Comparison of ENCODE assay signal across 16 cellular contexts in genomic region chr3:127911421-127911931, GRCh38. TPM values are rescaled to one million over a fixed set of nuclear protein-coding genes. Genes with fewer than 3 reads are reported as not detected.
A peak's percentile ranks its signal among the peaks of the same experiment; 100 is the strongest.
DNase-seq lines count a peak whose midpoint lies in the region; ATAC-seq and TF ChIP-seq lines count a peak whose summit lies in the region.
"Had no signal": no experiment of that assay in that cellular context is flagged by ENCODE, and none has a peak within 500 bp of the region (broad histone marks: within the 10 kb centered on the region; RNA-seq: fewer than 3 reads in every experiment).

No MANE protein-coding gene starts in this region.

- no peak for TF ChIP-seq CTCF in hepatocyte (IDR thresholded peaks at IDR 0.05; ENCODE audit: poor library complexity)
- TF ChIP-seq CTCF in sigmoid colon (IDR thresholded peaks at IDR 0.05): no peak
- TF ChIP-seq CTCF in HFFc6 (IDR thresholded peaks at IDR 0.05): no peak

- peak overlapping the region; percentile 71 for H3K27ac ChIP-seq in hepatocyte
- peak overlapping the region; percentile 11 to 65 (median 44) for H3K27ac ChIP-seq in sigmoid colon

- H3K4me3 Mint-ChIP-seq in HFFc6: no peak overlapping the region
- H3K4me3 Mint-ChIP-seq: activated CD4-positive, alpha-beta memory T cell treated with anti-CD3 and anti-CD28 coated beads for 36 hours; central memory CD8-positive, alpha-beta T cell had no signal

- ATAC-seq in HG02852 (IDR thresholded peaks at IDR 0.05; ENCODE audit: unreplicated experiment): no peak

- no peaks in the 10 kb centered on the region for H3K79me2 ChIP-seq in hepatocyte

- H3K4me1 ChIP-seq in hepatocyte (ENCODE audit: insufficient read depth) (peaks cover 5% of the 10 kb centered on the region), sigmoid colon (peaks cover 0 to 43% (median 28%) of the 10 kb centered on the region in 4 donors)
- H3K4me1 ChIP-seq: BE2C had no signal

- H3K9me3 ChIP-seq in hepatocyte (ENCODE audit: low read depth): no peaks in the 10 kb centered on the region
- no peaks in the 10 kb centered on the region for H3K9me3 ChIP-seq in sigmoid colon
- H3K9me3 ChIP-seq: BE2C had no signal

- no peaks in the 10 kb centered on the region for H4K20me1 ChIP-seq in hepatocyte (ENCODE audit: insufficient read depth, poor library complexity, severe bottlenecking)

- DNase-seq in EH (ENCODE audit: low read depth) (peak; percentile 66), astrocyte of the hippocampus (ENCODE audit: low read depth, low spot score) (peak; percentile 15), hepatocyte (ENCODE audit: low spot score) (peak; percentile 56), sigmoid colon (no peak), HFFc6 (no peak), cerebellar nuclear complex (lab: John Stamatoyannopoulos, UW) (no peak), posterior vena cava (ENCODE audit: low spot score) (no peak)
- DNase-seq: activated CD4-positive, alpha-beta memory T cell treated with anti-CD3 and anti-CD28 coated beads for 36 hours; activated gamma-delta T cell treated with Interleukin-2 at 50 U/mL for 16 hours; BE2C; GDM1; NCI-H146 had no signal

- intact Hi-C loops in sigmoid colon (cut with DNase I) (loop anchor here (10.0 kb wide), 2 partner anchors 143 to 227 kb away; partner anchors contain the start of gene SEC61A1), posterior vena cava (cut with DNase I) (no loop called here)

- H3K4me1 Mint-ChIP-seq in HFFc6 (ENCODE audit: low read depth): peaks cover 7% of the 10 kb centered on the region; the same call in 1 of the 2 replicates
- H3K4me1 Mint-ChIP-seq: central memory CD8-positive, alpha-beta T cell had no signal

- H3K4me3 ChIP-seq in hepatocyte (no peak overlapping the region), sigmoid colon (no peak overlapping the region)
- H3K4me3 ChIP-seq: lung had no signal

- H3K9me3 Mint-ChIP-seq in HFFc6: peaks cover 12% of the 10 kb centered on the region
- H3K9me3 Mint-ChIP-seq: central memory CD8-positive, alpha-beta T cell had no signal

- no peak overlapping the region for H2AFZ ChIP-seq in hepatocyte

- H3K4me2 ChIP-seq in hepatocyte: peak overlapping the region; percentile 38

- TF ChIP-seq POLR2A in sigmoid colon (IDR thresholded peaks at IDR 0.05): no peak

- H3K27me3 ChIP-seq in hepatocyte (peaks cover 13% of the 10 kb centered on the region), sigmoid colon (no peaks in the 10 kb centered on the region)
- H3K27me3 ChIP-seq: BE2C had no signal

- no peaks in the 10 kb centered on the region for H3K36me3 ChIP-seq in hepatocyte (replicated peaks; ENCODE audit: insufficient read depth, low read depth)
- no peaks in the 10 kb centered on the region for H3K36me3 ChIP-seq in sigmoid colon
- H3K36me3 ChIP-seq: BE2C had no signal

- TF ChIP-seq EP300 in sigmoid colon (IDR thresholded peaks at IDR 0.05): no peak

- 42% methylated on average over 8 of the region's 8 CpGs for WGBS in hepatocyte (ENCODE audit: low lambda C conversion rate, missing lambda C conversion rate)
- 28 to 49% methylated on average over 8 of the region's 8 CpGs for WGBS in sigmoid colon, 2 donors

- H3K27ac Mint-ChIP-seq in HFFc6: no peak overlapping the region
- H3K27ac Mint-ChIP-seq: activated CD4-positive, alpha-beta memory T cell treated with anti-CD3 and anti-CD28 coated beads for 36 hours had no signal

- H3K36me3 Mint-ChIP-seq in HFFc6 (ENCODE audit: low read depth): peaks cover 10% of the 10 kb centered on the region; the same call in 1 of the 2 replicates
- H3K36me3 Mint-ChIP-seq: activated CD4-positive, alpha-beta memory T cell treated with anti-CD3 and anti-CD28 coated beads for 36 hours had no signal

- no peaks in the 10 kb centered on the region for H3K9me2 ChIP-seq in hepatocyte (replicated peaks; ENCODE audit: insufficient read depth)

- H3K27me3 Mint-ChIP-seq in HFFc6 (ENCODE audit: insufficient read depth): peaks cover 59% of the 10 kb centered on the region

RNA-seq across cellular contexts. Expression of gene KBTBD12, which starts 3.6 kb away (rescaled TPM):
- total RNA-seq in hepatocyte (0.07 TPM in 1 of 2 replicates, not detected in the other), sigmoid colon (1 to 10 TPM; 2.5 to 5.9 (median 3.3) TPM), posterior vena cava (1 to 10 TPM; 2.1 to 3.0 TPM)
- polyA plus RNA-seq in hepatocyte (not detected in 2 replicates), sigmoid colon (1 to 10 TPM; 1.3 to 1.8 (median 1.8) TPM)
- total RNA-seq in HFFc6 (2021; fragmentation: NEBNext Ultra II Directional; extraction: Animal tissue kit (Norgen Biotek cat#: 25700)): not detected
- total RNA-seq: activated CD4-positive, alpha-beta memory T cell treated with anti-CD3 and anti-CD28 coated beads for 36 hours; T-helper 1 cell treated with Interleukin-12 subunit alpha and Interleukin-12 subunit beta and Interleukin-4 antibody, amounts not matched to agents 30 ng/mL and 1 ng/mL, for 36 hours had no signal

Comparison
In these comparisons a context has a peak if more than half of its experiments do, and no peak if none do; other contexts are left out.
1. DNase-seq: peak in EH (single experiment), astrocyte of the hippocampus (single experiment) and hepatocyte (single experiment); none in sigmoid colon (single experiment), HFFc6 (single experiment), cerebellar nuclear complex (0 of 2) and posterior vena cava (single experiment).